ENCODE assay signal across 9 cellular contexts in genomic region chr11:44575288-44575672, GRCh38. TPM values are rescaled to one million over a fixed set of nuclear protein-coding genes. Genes with fewer than 3 reads are reported as not detected.
DNase-seq lines count a peak whose midpoint lies in the region; ATAC-seq and TF ChIP-seq lines count a peak whose summit lies in the region.
"Had no signal": no experiment of that assay in that cellular context is flagged by ENCODE, and none has a peak within 500 bp of the region (broad histone marks: within the 10 kb centered on the region; RNA-seq: fewer than 3 reads in every experiment).

No MANE protein-coding gene starts in this region.

- no peaks in the 10 kb centered on the region for H3K27me3 Mint-ChIP-seq in activated T-cell treated with anti-CD3 and anti-CD28 coated beads, Interleukin-2, amount 50 U/mL, for 24 hours

- no peaks in the 10 kb centered on the region for H3K36me3 ChIP-seq in heart left ventricle

- H3K9me3 ChIP-seq in heart left ventricle: no peaks in the 10 kb centered on the region

- peak overlapping the region; percentile 84 for H3K4me3 Mint-ChIP-seq in activated T-cell treated with anti-CD3 and anti-CD28 coated beads, Interleukin-2, amount 50 U/mL, for 24 hours

- H3K27me3 ChIP-seq in heart left ventricle: no peaks in the 10 kb centered on the region

- peaks cover 92% of the 10 kb centered on the region for H3K4me1 Mint-ChIP-seq in activated T-cell treated with anti-CD3 and anti-CD28 coated beads, Interleukin-2, amount 50 U/mL, for 24 hours (ENCODE audit: low read depth)

- ATAC-seq in GM18511 (IDR thresholded peaks at IDR 0.05; ENCODE audit: unreplicated experiment) (no peak), heart left ventricle (no peak)

- no peak for TF ChIP-seq CTCF in heart left ventricle (IDR thresholded peaks at IDR 0.05)

- peaks cover 82% of the 10 kb centered on the region for H3K36me3 Mint-ChIP-seq in activated T-cell treated with anti-CD3 and anti-CD28 coated beads, Interleukin-2, amount 50 U/mL, for 24 hours (ENCODE audit: low read depth)

- intact Hi-C loops in heart left ventricle (cut with DNase I): no loop called here

- H3K9me3 Mint-ChIP-seq in activated T-cell treated with anti-CD3 and anti-CD28 coated beads, Interleukin-2, amount 50 U/mL, for 24 hours: no peaks in the 10 kb centered on the region

- no peak for TF ChIP-seq POLR2A in heart left ventricle (IDR thresholded peaks at IDR 0.05)

- peak overlapping the region; percentile 96 for H3K27ac Mint-ChIP-seq in activated T-cell treated with anti-CD3 and anti-CD28 coated beads, Interleukin-2, amount 50 U/mL, for 24 hours

- no peak overlapping the region for H3K4me3 ChIP-seq in heart left ventricle
- H3K4me3 ChIP-seq: SK-N-MC had no signal

- WGBS in heart left ventricle, 4 donors: 83 to 100% (median 91%) methylated on average over 2 of the region's 2 CpGs

- H3K4me1 ChIP-seq in heart left ventricle: peaks cover 4 to 89% (median 30%) of the 10 kb centered on the region in 12 donors

- peak; percentile 66 for DNase-seq in stimulated activated naive CD4-positive, alpha-beta T cell treated with Interleukin-2 at 50 U/mL for 16 hours (lab: John Stamatoyannopoulos, UW)
- DNase-seq in stimulated activated naive CD4-positive, alpha-beta T cell (lab: John Stamatoyannopoulos, UW): no peak
- peak; percentile 73 for DNase-seq in activated T-cell treated with anti-CD3 and anti-CD28 coated beads, Interleukin-2, amount 50 U/mL, for 24 hours
- DNase-seq in kidney glomerular epithelial cell (lab: John Stamatoyannopoulos, UW) (peak; percentile 64), NCI-H524 treated with DMSO at 0.1 percent for 48 hours (lab: John Stamatoyannopoulos, UW) (no peak), heart left ventricle (no peak), NCI-H2081 (lab: John Stamatoyannopoulos, UW) (no peak)

- H3K27ac ChIP-seq in heart left ventricle: peak overlapping the region in 1 of 12 donors; percentile 43
- H3K27ac ChIP-seq: SK-N-MC had no signal

RNA-seq across cellular contexts. Expression of gene CD82, which starts 9.8 kb away (rescaled TPM):
- 10 to 100 TPM; 20.1 to 76.2 (median 37.3) TPM for total RNA-seq in heart left ventricle
- 10 to 100 TPM; 25.2 to 48.6 TPM for polyA plus RNA-seq in heart left ventricle

Comparison
In these comparisons a context has a peak if more than half of its experiments do, and no peak if none do; other contexts are left out.
1. DNase-seq: peak in stimulated activated naive CD4-positive, alpha-beta T cell treated with Interleukin-2 at 50 U/mL for 16 hours (single experiment), activated T-cell treated with anti-CD3 and anti-CD28 coated beads, Interleukin-2, amount 50 U/mL, for 24 hours (single experiment) and kidney glomerular epithelial cell (single experiment); none in stimulated activated naive CD4-positive, alpha-beta T cell (0 of 6), NCI-H524 treated with DMSO at 0.1 percent for 48 hours (single experiment), heart left ventricle (0 of 5) and NCI-H2081 (0 of 2).